11 cellular contexts compared by ENCODE assay signal in the genomic region with DNA sequence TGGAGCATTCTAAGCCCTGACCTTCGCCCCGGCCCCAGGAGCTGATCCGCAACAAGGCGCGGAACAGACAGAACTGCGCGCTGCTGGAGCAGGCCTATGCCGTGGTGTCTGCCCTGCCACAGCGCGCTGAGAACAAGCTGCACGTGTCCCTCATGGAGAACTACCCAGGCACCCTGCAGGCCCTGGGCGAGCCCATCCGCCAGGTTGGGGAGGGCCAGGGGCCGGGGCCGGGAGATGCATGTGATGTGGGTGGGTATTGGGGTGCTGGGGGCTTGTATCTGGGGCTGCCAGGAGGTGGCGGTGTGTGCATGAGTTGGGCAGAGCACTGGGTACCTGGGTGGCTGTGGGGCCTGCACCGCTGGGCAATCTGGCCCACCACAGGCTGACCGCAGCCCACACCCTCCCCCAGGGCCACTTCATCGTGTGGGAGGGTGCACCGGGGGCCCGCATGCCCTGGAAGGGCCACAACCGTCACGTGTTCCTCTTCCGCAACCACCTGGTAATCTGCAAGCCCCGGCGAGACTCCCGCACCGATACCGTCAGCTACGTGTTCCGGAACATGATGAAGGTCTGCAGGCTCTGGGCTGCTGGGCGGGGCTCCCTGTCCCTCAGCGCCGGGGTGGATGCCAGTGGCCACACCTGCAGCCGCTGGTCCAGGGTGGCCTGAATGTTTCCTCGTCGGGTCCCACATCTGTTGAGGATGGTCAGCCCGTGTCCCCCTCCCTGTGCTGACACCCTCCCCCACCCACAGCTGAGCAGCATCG.
DNase-seq lines count a peak whose midpoint lies in the region; ATAC-seq and TF ChIP-seq lines count a peak whose summit lies in the region.
"Had no signal": no experiment of that assay in that cellular context is flagged by ENCODE, and none has a peak within 500 bp of the region (broad histone marks: within the 10 kb centered on the region; RNA-seq: fewer than 3 reads in every experiment).

No MANE protein-coding gene starts in this region.

- CTCF ChIA-PET in activated naive CD4-positive, alpha-beta T cell treated with anti-CD3 and anti-CD28 coated beads, Interleukin-2, amount 10 ng/mL, durations not matched to agents 7 days and 5 days (lab: Charles Lee), result no interaction called here
- CTCF ChIA-PET in RWPE1 (lab: Yijun Ruan, JAX), result interaction anchor here (1.1 kb wide), 1 partner anchor 15 kb away, joined by 3 read pairs; no protein-coding TSS in a partner anchor

- H3K36me3 ChIP-seq in iPS DF 6.9 (ENCODE audit: control insufficient read depth, insufficient read depth, low read length) (peaks cover 2% of the 10 kb centered on the region), transverse colon (no peaks in the 10 kb centered on the region)

- H3K4me1 ChIP-seq in iPS DF 6.9 (ENCODE audit: control insufficient read depth, insufficient read depth, low read length) (no peaks in the 10 kb centered on the region), transverse colon (no peaks in the 10 kb centered on the region)

- POLR2A ChIA-PET in RWPE1 (lab: Yijun Ruan, JAX; ENCODE audit: low non-redundant PET), result no interaction called here

- no peaks in the 10 kb centered on the region for H3K27me3 ChIP-seq in iPS DF 6.9 (ENCODE audit: control insufficient read depth, insufficient read depth, low read length)
- H3K27me3 ChIP-seq in transverse colon, result no peaks in the 10 kb centered on the region

- peaks cover 10% of the 10 kb centered on the region for H3K9me3 Mint-ChIP-seq in activated naive CD4-positive, alpha-beta T cell treated with anti-CD3 and anti-CD28 coated beads, Interleukin-2, amount 10 ng/mL, durations not matched to agents 7 days and 5 days
- H3K9me3 Mint-ChIP-seq: dendritic cell treated with granulocyte-macrophage colony-stimulating factor and Interleukin-4, amounts not matched to agents 40 ng/mL and 50 ng/mL, for 4 days had no signal

- H3K27me3 Mint-ChIP-seq in activated naive CD4-positive, alpha-beta T cell treated with anti-CD3 and anti-CD28 coated beads, Interleukin-2, amount 10 ng/mL, durations not matched to agents 7 days and 5 days, result no peaks in the 10 kb centered on the region
- H3K27me3 Mint-ChIP-seq: dendritic cell treated with granulocyte-macrophage colony-stimulating factor and Interleukin-4, amounts not matched to agents 40 ng/mL and 50 ng/mL, for 4 days had no signal

- ATAC-seq in GM18873 (IDR thresholded peaks at IDR 0.05; ENCODE audit: low FRiP score, unreplicated experiment) (no peak), HG03565 (IDR thresholded peaks at IDR 0.05; ENCODE audit: unreplicated experiment) (no peak)

- TF ChIP-seq POLR2A in transverse colon (IDR thresholded peaks at IDR 0.05), result no peak

- DNase-seq in activated naive CD4-positive, alpha-beta T cell treated with anti-CD3 and anti-CD28 coated beads, Interleukin-2, amount 10 ng/mL, durations not matched to agents 7 days and 5 days, result peak; percentile 34
- no peak for DNase-seq in activated naive CD4-positive, alpha-beta T cell (lab: John Stamatoyannopoulos, UW)
- no peak for DNase-seq in RWPE1 (ENCODE audit: low spot score)
- peak; percentile 18 for DNase-seq in iPS DF 6.9 (ENCODE audit: low read depth, low spot score)
- DNase-seq in transverse colon, result peak; percentile 9
- DNase-seq in activated gamma-delta T cell treated with Interleukin-2 at 50 U/mL for 16 hours, result no peak
- DNase-seq: COR-L47, NCI-H774 had no signal

- H3K36me3 Mint-ChIP-seq in activated naive CD4-positive, alpha-beta T cell treated with anti-CD3 and anti-CD28 coated beads, Interleukin-2, amount 10 ng/mL, durations not matched to agents 7 days and 5 days, result peaks cover 3% of the 10 kb centered on the region

- intact Hi-C loops in transverse colon (cut with DNase I; ENCODE audit: low total_unique reads), result no loop called here

- H3K4me1 Mint-ChIP-seq in activated naive CD4-positive, alpha-beta T cell treated with anti-CD3 and anti-CD28 coated beads, Interleukin-2, amount 10 ng/mL, durations not matched to agents 7 days and 5 days, result peaks cover 13% of the 10 kb centered on the region

- in situ Hi-C loops in transverse colon (cut with MboI; ENCODE audit: low pct_ligation_motif_present in 1 of 4, low pct_unique_long_range_greater_than_20kb in 1 of 4, low sequenced_read_pairs in 3 of 4), result no loop called here

- H3K4me3 ChIP-seq in iPS DF 6.9 (ENCODE audit: low read length) (no peak overlapping the region), transverse colon (no peak overlapping the region)

- H3K27ac ChIP-seq in RWPE1 (no peak overlapping the region), iPS DF 6.9 (ENCODE audit: low read length) (no peak overlapping the region), transverse colon (no peak overlapping the region)

- WGBS in iPS DF 6.9 (ENCODE audit: insufficient coverage, insufficient read length), result no CpG with 5 or more reads among the region's 39 CpGs
- WGBS in transverse colon (ENCODE audit: low coverage in 1 of 2), 2 donors, result 75% methylated on average over 30 of the region's 39 CpGs; no CpG with 5 or more reads in 1 of the 2 donors

- TF ChIP-seq CTCF in RWPE1 (conservative IDR thresholded peaks at IDR 0.05; ENCODE audit: low read depth) (peak; percentile 23; the same call in 1 of the 2 replicates), transverse colon (IDR thresholded peaks at IDR 0.05) (peak in 2 of 5 experiments; percentile 10 to 11)

- H3K27ac Mint-ChIP-seq in activated naive CD4-positive, alpha-beta T cell treated with anti-CD3 and anti-CD28 coated beads, Interleukin-2, amount 10 ng/mL, durations not matched to agents 7 days and 5 days, result no peak overlapping the region
- H3K27ac Mint-ChIP-seq: dendritic cell treated with granulocyte-macrophage colony-stimulating factor and Interleukin-4, amounts not matched to agents 40 ng/mL and 50 ng/mL, for 4 days had no signal

- H3K9me3 ChIP-seq in iPS DF 6.9 (ENCODE audit: control insufficient read depth, insufficient read depth, low read length), result no peaks in the 10 kb centered on the region
- no peaks in the 10 kb centered on the region for H3K9me3 ChIP-seq in transverse colon

- TF ChIP-seq EP300 in transverse colon (IDR thresholded peaks at IDR 0.05; ENCODE audit: low read depth), result no peak

- H3K4me3 Mint-ChIP-seq in activated naive CD4-positive, alpha-beta T cell treated with anti-CD3 and anti-CD28 coated beads, Interleukin-2, amount 10 ng/mL, durations not matched to agents 7 days and 5 days, result no peak overlapping the region
- H3K4me3 Mint-ChIP-seq: dendritic cell treated with granulocyte-macrophage colony-stimulating factor and Interleukin-4, amounts not matched to agents 40 ng/mL and 50 ng/mL, for 4 days had no signal

Comparison
In these comparisons a context has a peak if more than half of its experiments do, and no peak if none do; other contexts are left out.
1. DNase-seq: peak in activated naive CD4-positive, alpha-beta T cell treated with anti-CD3 and anti-CD28 coated beads, Interleukin-2, amount 10 ng/mL, durations not matched to agents 7 days and 5 days (single experiment), iPS DF 6.9 (single experiment) and transverse colon (single experiment); none in activated naive CD4-positive, alpha-beta T cell (0 of 4), RWPE1 (single experiment) and activated gamma-delta T cell treated with Interleukin-2 at 50 U/mL for 16 hours (single experiment).